Comparison of ENCODE assay signal across 1 cellular context in the genomic region with DNA sequence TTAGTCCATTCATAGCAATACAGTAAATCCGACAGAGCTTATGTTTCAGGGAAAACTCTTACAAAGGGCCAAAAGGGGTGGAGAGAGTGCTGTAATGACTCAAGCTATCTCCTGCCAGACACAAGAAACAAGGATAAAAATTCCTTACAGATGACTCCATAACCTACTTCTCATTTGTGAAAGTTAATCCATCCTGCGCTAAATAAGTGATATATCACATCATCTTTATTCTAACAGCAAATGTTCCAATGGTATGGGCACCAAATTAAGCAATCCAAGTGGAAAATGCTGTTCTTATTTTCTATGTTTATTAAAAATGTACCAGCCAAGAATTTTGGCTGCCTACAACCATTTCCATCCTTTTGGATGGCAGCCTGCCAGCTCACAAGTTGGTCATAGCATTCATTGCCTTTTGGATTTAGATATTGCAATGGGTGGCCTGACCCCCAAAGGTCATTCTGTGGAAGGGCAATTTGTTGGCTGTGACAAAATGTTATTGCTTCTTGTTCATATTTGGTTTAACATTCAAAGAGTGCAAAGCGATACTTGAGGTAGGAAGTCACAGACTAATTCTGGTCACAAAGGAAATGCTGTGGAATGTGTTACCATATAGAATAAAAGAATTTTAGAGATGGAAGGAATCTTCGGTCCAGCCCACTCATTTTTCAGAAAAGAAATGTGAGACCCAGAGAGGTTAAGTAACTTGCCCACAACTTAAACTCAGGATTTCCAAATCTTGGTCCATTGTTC.
TF ChIP-seq lines count a peak whose summit lies in the region.

No MANE protein-coding gene starts in this region.

TF ChIP-seq in HEK293, 187 proteins besides CTCF, POLR2A, EP300 and RAD21 (continued from another document):
- TF ChIP-seq, protein P1, sequence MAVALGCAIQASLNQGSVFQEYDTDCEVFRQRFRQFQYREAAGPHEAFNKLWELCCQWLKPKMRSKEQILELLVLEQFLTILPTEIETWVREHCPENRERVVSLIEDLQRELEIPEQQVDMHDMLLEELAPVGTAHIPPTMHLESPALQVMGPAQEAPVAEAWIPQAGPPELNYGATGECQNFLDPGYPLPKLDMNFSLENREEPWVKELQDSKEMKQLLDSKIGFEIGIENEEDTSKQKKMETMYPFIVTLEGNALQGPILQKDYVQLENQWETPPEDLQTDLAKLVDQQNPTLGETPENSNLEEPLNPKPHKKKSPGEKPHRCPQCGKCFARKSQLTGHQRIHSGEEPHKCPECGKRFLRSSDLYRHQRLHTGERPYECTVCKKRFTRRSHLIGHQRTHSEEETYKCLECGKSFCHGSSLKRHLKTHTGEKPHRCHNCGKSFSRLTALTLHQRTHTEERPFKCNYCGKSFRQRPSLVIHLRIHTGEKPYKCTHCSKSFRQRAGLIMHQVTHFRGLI (tag by site-specific recombination; IDR thresholded peaks at IDR 0.05): peak; percentile 48; the same call in 1 of the 2 replicates
- TF ChIP-seq ZFP69B (tag by site-specific recombination; IDR thresholded peaks at IDR 0.05) (peak; percentile 67), SCRT1 (tag by site-specific recombination; IDR thresholded peaks at IDR 0.05; ENCODE audit: borderline replicate concordance) (no peak), ZNF140 (tag by site-specific recombination; IDR thresholded peaks at IDR 0.05) (no peak), ZNF19 (tag by site-specific recombination; IDR thresholded peaks at IDR 0.05; ENCODE audit: low read depth) (no peak), ZNF37A (tag by site-specific recombination; IDR thresholded peaks at IDR 0.05) (no peak), SETDB1 (IDR thresholded peaks at IDR 0.05; ENCODE audit: insufficient read length, low read length) (no peak), ZNF416 (tag by site-specific recombination; IDR thresholded peaks at IDR 0.05) (no peak), OSR2 (tag by site-specific recombination; IDR thresholded peaks at IDR 0.05) (peak; percentile 6; the same call in 1 of the 2 replicates), SP3 (tag by site-specific recombination; IDR thresholded peaks at IDR 0.05) (peak; percentile 60), ZNF501 (tag by site-specific recombination; IDR thresholded peaks at IDR 0.05) (peak; percentile 59), GLI2 (tag by site-specific recombination; IDR thresholded peaks at IDR 0.05; ENCODE audit: borderline replicate concordance, low read depth) (peak; percentile 73; the same call in 1 of the 2 replicates), GLI4 (tag by site-specific recombination; IDR thresholded peaks at IDR 0.05) (peak; percentile 86), YY1 (tag by site-specific recombination; IDR thresholded peaks at IDR 0.05) (no peak), ZNF76 (tag by site-specific recombination; IDR thresholded peaks at IDR 0.05; ENCODE audit: borderline replicate concordance, low read depth) (0 out of 2 replicates have a peak, but pooled peaks have one; percentile 23), ZBTB21 (tag by site-specific recombination; IDR thresholded peaks at IDR 0.05) (peak; percentile 84), ZNF138 (tag by site-specific recombination; IDR thresholded peaks at IDR 0.05; ENCODE audit: borderline replicate concordance) (no peak), ZNF223 (tag by site-specific recombination; IDR thresholded peaks at IDR 0.05) (no peak), ZNF629 (tag by site-specific recombination; IDR thresholded peaks at IDR 0.05) (peak; percentile 96), BCL11A (tag by site-specific recombination; IDR thresholded peaks at IDR 0.05; ENCODE audit: low read depth) (peak; percentile 95), RBAK (tag by site-specific recombination; IDR thresholded peaks at IDR 0.05) (no peak), ZNF664 (tag by site-specific recombination; IDR thresholded peaks at IDR 0.05) (peak; percentile 72; the same call in 1 of the 2 replicates), ZNF366 (tag by site-specific recombination; conservative IDR thresholded peaks at IDR 0.05) (peak; percentile 97), SP2 (tag by site-specific recombination; IDR thresholded peaks at IDR 0.05) (0 out of 2 replicates have a peak, but pooled peaks have one; percentile 29), ZEB2 (tag by site-specific recombination; IDR thresholded peaks at IDR 0.05) (peak; percentile 99), SP7 (tag by site-specific recombination; IDR thresholded peaks at IDR 0.05) (peak; percentile 90), ZFP41 (tag by site-specific recombination; IDR thresholded peaks at IDR 0.05; ENCODE audit: borderline replicate concordance) (no peak), ZNF391 (tag by site-specific recombination; IDR thresholded peaks at IDR 0.05; ENCODE audit: borderline replicate concordance, low read depth) (0 out of 2 replicates have a peak, but pooled peaks have one; percentile 29)
- TF ChIP-seq, protein P2, sequence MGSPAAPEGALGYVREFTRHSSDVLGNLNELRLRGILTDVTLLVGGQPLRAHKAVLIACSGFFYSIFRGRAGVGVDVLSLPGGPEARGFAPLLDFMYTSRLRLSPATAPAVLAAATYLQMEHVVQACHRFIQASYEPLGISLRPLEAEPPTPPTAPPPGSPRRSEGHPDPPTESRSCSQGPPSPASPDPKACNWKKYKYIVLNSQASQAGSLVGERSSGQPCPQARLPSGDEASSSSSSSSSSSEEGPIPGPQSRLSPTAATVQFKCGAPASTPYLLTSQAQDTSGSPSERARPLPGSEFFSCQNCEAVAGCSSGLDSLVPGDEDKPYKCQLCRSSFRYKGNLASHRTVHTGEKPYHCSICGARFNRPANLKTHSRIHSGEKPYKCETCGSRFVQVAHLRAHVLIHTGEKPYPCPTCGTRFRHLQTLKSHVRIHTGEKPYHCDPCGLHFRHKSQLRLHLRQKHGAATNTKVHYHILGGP (tag by site-specific recombination; IDR thresholded peaks at IDR 0.05): no peak
- TF ChIP-seq, protein P3, sequence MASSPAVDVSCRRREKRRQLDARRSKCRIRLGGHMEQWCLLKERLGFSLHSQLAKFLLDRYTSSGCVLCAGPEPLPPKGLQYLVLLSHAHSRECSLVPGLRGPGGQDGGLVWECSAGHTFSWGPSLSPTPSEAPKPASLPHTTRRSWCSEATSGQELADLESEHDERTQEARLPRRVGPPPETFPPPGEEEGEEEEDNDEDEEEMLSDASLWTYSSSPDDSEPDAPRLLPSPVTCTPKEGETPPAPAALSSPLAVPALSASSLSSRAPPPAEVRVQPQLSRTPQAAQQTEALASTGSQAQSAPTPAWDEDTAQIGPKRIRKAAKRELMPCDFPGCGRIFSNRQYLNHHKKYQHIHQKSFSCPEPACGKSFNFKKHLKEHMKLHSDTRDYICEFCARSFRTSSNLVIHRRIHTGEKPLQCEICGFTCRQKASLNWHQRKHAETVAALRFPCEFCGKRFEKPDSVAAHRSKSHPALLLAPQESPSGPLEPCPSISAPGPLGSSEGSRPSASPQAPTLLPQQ (tag by site-specific recombination; IDR thresholded peaks at IDR 0.05): peak; percentile 74; the same call in 1 of the 2 replicates
- TF ChIP-seq, protein P4, sequence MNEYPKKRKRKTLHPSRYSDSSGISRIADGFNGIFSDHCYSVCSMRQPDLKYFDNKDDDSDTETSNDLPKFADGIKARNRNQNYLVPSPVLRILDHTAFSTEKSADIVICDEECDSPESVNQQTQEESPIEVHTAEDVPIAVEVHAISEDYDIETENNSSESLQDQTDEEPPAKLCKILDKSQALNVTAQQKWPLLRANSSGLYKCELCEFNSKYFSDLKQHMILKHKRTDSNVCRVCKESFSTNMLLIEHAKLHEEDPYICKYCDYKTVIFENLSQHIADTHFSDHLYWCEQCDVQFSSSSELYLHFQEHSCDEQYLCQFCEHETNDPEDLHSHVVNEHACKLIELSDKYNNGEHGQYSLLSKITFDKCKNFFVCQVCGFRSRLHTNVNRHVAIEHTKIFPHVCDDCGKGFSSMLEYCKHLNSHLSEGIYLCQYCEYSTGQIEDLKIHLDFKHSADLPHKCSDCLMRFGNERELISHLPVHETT (tag by site-specific recombination; IDR thresholded peaks at IDR 0.05): peak; percentile 96
- TF ChIP-seq, protein P5, sequence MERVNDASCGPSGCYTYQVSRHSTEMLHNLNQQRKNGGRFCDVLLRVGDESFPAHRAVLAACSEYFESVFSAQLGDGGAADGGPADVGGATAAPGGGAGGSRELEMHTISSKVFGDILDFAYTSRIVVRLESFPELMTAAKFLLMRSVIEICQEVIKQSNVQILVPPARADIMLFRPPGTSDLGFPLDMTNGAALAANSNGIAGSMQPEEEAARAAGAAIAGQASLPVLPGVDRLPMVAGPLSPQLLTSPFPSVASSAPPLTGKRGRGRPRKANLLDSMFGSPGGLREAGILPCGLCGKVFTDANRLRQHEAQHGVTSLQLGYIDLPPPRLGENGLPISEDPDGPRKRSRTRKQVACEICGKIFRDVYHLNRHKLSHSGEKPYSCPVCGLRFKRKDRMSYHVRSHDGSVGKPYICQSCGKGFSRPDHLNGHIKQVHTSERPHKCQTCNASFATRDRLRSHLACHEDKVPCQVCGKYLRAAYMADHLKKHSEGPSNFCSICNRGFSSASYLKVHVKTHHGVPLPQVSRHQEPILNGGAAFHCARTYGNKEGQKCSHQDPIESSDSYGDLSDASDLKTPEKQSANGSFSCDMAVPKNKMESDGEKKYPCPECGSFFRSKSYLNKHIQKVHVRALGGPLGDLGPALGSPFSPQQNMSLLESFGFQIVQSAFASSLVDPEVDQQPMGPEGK (tag by site-specific recombination; IDR thresholded peaks at IDR 0.05): peak; percentile 62; the same call in 1 of the 2 replicates
- TF ChIP-seq, protein P6, sequence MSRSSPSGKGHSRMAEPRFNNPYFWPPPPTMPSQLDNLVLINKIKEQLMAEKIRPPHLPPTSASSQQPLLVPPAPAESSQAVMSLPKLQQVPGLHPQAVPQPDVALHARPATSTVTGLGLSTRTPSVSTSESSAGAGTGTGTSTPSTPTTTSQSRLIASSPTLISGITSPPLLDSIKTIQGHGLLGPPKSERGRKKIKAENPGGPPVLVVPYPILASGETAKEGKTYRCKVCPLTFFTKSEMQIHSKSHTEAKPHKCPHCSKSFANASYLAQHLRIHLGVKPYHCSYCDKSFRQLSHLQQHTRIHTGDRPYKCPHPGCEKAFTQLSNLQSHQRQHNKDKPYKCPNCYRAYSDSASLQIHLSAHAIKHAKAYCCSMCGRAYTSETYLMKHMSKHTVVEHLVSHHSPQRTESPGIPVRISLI (tag by site-specific recombination; IDR thresholded peaks at IDR 0.05): peak; percentile 77; the same call in 1 of the 2 replicates
- TF ChIP-seq, protein P7, sequence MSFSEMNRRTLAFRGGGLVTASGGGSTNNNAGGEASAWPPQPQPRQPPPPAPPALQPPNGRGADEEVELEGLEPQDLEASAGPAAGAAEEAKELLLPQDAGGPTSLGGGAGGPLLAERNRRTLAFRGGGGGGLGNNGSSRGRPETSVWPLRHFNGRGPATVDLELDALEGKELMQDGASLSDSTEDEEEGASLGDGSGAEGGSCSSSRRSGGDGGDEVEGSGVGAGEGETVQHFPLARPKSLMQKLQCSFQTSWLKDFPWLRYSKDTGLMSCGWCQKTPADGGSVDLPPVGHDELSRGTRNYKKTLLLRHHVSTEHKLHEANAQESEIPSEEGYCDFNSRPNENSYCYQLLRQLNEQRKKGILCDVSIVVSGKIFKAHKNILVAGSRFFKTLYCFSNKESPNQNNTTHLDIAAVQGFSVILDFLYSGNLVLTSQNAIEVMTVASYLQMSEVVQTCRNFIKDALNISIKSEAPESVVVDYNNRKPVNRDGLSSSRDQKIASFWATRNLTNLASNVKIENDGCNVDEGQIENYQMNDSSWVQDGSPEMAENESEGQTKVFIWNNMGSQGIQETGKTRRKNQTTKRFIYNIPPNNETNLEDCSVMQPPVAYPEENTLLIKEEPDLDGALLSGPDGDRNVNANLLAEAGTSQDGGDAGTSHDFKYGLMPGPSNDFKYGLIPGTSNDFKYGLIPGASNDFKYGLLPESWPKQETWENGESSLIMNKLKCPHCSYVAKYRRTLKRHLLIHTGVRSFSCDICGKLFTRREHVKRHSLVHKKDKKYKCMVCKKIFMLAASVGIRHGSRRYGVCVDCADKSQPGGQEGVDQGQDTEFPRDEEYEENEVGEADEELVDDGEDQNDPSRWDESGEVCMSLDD (tag by site-specific recombination; IDR thresholded peaks at IDR 0.05): 0 out of 2 replicates have a peak, but pooled peaks have one; percentile 18
- TF ChIP-seq, protein P8, sequence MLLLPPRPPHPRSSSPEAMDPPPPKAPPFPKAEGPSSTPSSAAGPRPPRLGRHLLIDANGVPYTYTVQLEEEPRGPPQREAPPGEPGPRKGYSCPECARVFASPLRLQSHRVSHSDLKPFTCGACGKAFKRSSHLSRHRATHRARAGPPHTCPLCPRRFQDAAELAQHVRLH (tag by site-specific recombination; IDR thresholded peaks at IDR 0.05): peak; percentile 41; the same call in 1 of the 2 replicates
- TF ChIP-seq, protein P9, sequence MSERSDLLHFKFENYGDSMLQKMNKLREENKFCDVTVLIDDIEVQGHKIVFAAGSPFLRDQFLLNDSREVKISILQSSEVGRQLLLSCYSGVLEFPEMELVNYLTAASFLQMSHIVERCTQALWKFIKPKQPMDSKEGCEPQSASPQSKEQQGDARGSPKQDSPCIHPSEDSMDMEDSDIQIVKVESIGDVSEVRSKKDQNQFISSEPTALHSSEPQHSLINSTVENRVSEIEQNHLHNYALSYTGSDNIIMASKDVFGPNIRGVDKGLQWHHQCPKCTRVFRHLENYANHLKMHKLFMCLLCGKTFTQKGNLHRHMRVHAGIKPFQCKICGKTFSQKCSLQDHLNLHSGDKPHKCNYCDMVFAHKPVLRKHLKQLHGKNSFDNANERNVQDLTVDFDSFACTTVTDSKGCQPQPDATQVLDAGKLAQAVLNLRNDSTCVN (tag by site-specific recombination; optimal IDR thresholded peaks at IDR 0.05): no peak
- TF ChIP-seq, protein P10, sequence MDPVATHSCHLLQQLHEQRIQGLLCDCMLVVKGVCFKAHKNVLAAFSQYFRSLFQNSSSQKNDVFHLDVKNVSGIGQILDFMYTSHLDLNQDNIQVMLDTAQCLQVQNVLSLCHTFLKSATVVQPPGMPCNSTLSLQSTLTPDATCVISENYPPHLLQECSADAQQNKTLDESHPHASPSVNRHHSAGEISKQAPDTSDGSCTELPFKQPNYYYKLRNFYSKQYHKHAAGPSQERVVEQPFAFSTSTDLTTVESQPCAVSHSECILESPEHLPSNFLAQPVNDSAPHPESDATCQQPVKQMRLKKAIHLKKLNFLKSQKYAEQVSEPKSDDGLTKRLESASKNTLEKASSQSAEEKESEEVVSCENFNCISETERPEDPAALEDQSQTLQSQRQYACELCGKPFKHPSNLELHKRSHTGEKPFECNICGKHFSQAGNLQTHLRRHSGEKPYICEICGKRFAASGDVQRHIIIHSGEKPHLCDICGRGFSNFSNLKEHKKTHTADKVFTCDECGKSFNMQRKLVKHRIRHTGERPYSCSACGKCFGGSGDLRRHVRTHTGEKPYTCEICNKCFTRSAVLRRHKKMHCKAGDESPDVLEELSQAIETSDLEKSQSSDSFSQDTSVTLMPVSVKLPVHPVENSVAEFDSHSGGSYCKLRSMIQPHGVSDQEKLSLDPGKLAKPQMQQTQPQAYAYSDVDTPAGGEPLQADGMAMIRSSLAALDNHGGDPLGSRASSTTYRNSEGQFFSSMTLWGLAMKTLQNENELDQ (tag by site-specific recombination; IDR thresholded peaks at IDR 0.05; ENCODE audit: low read depth): no peak
